1 cellular context compared by ENCODE assay signal in the genomic region with DNA sequence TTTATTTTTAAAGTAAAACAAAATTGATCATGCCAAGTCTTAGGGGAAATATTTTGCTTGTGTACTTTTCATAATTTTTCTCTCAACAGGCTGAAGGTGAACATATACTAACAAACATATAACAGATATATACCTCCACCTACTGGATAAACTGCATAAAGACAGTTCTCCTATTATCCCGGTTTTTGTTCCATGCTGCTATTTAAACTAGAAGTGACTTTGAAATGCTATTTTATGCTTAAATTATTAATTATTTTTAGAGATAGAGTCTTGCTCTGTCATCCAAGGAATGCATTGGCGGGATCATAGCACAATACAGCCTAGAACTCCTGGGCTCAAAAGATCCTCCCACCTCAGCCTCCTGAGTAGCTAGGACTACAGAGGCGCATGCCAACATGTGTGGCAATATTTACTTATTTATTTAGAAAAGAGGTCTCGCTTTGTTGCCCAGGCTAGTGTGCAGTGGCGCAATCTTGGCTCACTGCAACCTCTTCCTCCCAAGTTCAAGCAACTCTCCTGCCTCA.
TF ChIP-seq lines count a peak whose summit lies in the region.

No MANE protein-coding gene starts in this region.

TF ChIP-seq in HepG2, 621 proteins besides CTCF, POLR2A, EP300 and RAD21 (continued from another document and continues in another):
- TF ChIP-seq, protein P1, sequence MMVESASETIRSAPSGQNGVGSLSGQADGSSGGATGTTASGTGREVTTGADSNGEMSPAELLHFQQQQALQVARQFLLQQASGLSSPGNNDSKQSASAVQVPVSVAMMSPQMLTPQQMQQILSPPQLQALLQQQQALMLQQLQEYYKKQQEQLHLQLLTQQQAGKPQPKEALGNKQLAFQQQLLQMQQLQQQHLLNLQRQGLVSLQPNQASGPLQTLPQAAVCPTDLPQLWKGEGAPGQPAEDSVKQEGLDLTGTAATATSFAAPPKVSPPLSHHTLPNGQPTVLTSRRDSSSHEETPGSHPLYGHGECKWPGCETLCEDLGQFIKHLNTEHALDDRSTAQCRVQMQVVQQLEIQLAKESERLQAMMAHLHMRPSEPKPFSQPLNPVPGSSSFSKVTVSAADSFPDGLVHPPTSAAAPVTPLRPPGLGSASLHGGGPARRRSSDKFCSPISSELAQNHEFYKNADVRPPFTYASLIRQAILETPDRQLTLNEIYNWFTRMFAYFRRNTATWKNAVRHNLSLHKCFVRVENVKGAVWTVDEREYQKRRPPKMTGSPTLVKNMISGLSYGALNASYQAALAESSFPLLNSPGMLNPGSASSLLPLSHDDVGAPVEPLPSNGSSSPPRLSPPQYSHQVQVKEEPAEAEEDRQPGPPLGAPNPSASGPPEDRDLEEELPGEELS (CRISPR knock-in tag; IDR thresholded peaks at IDR 0.05), result peak; percentile 96
- no peak for TF ChIP-seq ZNF737 (CRISPR knock-in tag; IDR thresholded peaks at IDR 0.05; ENCODE audit: borderline replicate concordance)
- TF ChIP-seq HCFC1 (IDR thresholded peaks at IDR 0.05; ENCODE audit: low read depth, low read length), result no peak
- TF ChIP-seq, protein P2, sequence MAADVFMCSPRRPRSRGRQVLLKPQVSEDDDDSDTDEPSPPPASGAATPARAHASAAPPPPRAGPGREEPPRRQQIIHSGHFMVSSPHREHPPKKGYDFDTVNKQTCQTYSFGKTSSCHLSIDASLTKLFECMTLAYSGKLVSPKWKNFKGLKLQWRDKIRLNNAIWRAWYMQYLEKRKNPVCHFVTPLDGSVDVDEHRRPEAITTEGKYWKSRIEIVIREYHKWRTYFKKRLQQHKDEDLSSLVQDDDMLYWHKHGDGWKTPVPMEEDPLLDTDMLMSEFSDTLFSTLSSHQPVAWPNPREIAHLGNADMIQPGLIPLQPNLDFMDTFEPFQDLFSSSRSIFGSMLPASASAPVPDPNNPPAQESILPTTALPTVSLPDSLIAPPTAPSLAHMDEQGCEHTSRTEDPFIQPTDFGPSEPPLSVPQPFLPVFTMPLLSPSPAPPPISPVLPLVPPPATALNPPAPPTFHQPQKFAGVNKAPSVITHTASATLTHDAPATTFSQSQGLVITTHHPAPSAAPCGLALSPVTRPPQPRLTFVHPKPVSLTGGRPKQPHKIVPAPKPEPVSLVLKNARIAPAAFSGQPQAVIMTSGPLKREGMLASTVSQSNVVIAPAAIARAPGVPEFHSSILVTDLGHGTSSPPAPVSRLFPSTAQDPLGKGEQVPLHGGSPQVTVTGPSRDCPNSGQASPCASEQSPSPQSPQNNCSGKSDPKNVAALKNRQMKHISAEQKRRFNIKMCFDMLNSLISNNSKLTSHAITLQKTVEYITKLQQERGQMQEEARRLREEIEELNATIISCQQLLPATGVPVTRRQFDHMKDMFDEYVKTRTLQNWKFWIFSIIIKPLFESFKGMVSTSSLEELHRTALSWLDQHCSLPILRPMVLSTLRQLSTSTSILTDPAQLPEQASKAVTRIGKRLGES (CRISPR knock-in tag; IDR thresholded peaks at IDR 0.05; ENCODE audit: borderline replicate concordance), result no peak
- no peak for TF ChIP-seq MXD4 (CRISPR knock-in tag; IDR thresholded peaks at IDR 0.05)
- TF ChIP-seq ZNF563 (CRISPR knock-in tag; IDR thresholded peaks at IDR 0.05), result no peak
- peak; percentile 48; the same call in 1 of the 2 replicates for TF ChIP-seq ZNF331 (CRISPR knock-in tag; IDR thresholded peaks at IDR 0.05)
- no peak for TF ChIP-seq ZNF253 (CRISPR knock-in tag; IDR thresholded peaks at IDR 0.05; ENCODE audit: borderline replicate concordance)
- TF ChIP-seq, protein P3, sequence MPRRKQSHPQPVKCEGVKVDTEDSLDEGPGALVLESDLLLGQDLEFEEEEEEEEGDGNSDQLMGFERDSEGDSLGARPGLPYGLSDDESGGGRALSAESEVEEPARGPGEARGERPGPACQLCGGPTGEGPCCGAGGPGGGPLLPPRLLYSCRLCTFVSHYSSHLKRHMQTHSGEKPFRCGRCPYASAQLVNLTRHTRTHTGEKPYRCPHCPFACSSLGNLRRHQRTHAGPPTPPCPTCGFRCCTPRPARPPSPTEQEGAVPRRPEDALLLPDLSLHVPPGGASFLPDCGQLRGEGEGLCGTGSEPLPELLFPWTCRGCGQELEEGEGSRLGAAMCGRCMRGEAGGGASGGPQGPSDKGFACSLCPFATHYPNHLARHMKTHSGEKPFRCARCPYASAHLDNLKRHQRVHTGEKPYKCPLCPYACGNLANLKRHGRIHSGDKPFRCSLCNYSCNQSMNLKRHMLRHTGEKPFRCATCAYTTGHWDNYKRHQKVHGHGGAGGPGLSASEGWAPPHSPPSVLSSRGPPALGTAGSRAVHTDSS (CRISPR knock-in tag; conservative IDR thresholded peaks at IDR 0.05), result no peak
- TF ChIP-seq ZNF484 (CRISPR knock-in tag; IDR thresholded peaks at IDR 0.05; ENCODE audit: borderline replicate concordance, low read depth), result no peak
- no peak for TF ChIP-seq ZFP41 (CRISPR knock-in tag; IDR thresholded peaks at IDR 0.05; ENCODE audit: borderline replicate concordance)
- TF ChIP-seq NRL (CRISPR knock-in tag; IDR thresholded peaks at IDR 0.05; ENCODE audit: borderline replicate concordance), result no peak
- TF ChIP-seq, protein P4, sequence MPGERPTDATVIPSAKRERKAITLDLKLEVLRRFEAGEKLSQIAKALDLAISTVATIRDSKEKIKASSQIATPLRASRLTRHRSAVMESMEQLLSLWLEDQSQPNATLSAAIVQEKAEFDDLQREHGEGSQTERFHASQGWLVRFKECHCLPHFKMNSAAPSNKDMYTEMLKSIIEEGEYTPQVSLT (CRISPR knock-in tag; IDR thresholded peaks at IDR 0.05; ENCODE audit: borderline replicate concordance, low read depth), result no peak
- TF ChIP-seq, protein P5, sequence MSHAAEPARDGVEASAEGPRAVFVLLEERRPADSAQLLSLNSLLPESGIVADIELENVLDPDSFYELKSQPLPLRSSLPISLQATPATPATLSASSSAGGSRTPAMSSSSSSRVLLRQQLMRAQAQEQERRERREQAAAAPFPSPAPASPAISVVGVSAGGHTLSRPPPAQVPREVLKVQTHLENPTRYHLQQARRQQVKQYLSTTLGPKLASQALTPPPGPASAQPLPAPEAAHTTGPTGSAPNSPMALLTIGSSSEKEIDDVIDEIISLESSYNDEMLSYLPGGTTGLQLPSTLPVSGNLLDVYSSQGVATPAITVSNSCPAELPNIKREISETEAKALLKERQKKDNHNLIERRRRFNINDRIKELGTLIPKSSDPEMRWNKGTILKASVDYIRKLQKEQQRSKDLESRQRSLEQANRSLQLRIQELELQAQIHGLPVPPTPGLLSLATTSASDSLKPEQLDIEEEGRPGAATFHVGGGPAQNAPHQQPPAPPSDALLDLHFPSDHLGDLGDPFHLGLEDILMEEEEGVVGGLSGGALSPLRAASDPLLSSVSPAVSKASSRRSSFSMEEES (CRISPR knock-in tag; IDR thresholded peaks at IDR 0.05), result peak; percentile 14; the same call in 1 of the 2 replicates
- no peak for TF ChIP-seq SIX4 (CRISPR knock-in tag; IDR thresholded peaks at IDR 0.05)
- TF ChIP-seq SIN3B (IDR thresholded peaks at IDR 0.05; ENCODE audit: low read length), result no peak
- TF ChIP-seq ZNF263 (CRISPR knock-in tag; IDR thresholded peaks at IDR 0.05), result peak; percentile 46
- TF ChIP-seq TARDBP (CRISPR knock-in tag; IDR thresholded peaks at IDR 0.05), result peak; percentile 82
- TF ChIP-seq ZNF207 (IDR thresholded peaks at IDR 0.05; ENCODE audit: borderline replicate concordance), result no peak
- TF ChIP-seq HIVEP1 (CRISPR knock-in tag; IDR thresholded peaks at IDR 0.05), result no peak
- TF ChIP-seq ZNF660 (CRISPR knock-in tag; IDR thresholded peaks at IDR 0.05; ENCODE audit: borderline replicate concordance, low read depth), result no peak
- TF ChIP-seq ZNF567 (CRISPR knock-in tag; IDR thresholded peaks at IDR 0.05; ENCODE audit: borderline replicate concordance), result no peak
- no peak for TF ChIP-seq SETDB1 (CRISPR knock-in tag; IDR thresholded peaks at IDR 0.05; ENCODE audit: borderline replicate concordance)
- TF ChIP-seq, protein P6, sequence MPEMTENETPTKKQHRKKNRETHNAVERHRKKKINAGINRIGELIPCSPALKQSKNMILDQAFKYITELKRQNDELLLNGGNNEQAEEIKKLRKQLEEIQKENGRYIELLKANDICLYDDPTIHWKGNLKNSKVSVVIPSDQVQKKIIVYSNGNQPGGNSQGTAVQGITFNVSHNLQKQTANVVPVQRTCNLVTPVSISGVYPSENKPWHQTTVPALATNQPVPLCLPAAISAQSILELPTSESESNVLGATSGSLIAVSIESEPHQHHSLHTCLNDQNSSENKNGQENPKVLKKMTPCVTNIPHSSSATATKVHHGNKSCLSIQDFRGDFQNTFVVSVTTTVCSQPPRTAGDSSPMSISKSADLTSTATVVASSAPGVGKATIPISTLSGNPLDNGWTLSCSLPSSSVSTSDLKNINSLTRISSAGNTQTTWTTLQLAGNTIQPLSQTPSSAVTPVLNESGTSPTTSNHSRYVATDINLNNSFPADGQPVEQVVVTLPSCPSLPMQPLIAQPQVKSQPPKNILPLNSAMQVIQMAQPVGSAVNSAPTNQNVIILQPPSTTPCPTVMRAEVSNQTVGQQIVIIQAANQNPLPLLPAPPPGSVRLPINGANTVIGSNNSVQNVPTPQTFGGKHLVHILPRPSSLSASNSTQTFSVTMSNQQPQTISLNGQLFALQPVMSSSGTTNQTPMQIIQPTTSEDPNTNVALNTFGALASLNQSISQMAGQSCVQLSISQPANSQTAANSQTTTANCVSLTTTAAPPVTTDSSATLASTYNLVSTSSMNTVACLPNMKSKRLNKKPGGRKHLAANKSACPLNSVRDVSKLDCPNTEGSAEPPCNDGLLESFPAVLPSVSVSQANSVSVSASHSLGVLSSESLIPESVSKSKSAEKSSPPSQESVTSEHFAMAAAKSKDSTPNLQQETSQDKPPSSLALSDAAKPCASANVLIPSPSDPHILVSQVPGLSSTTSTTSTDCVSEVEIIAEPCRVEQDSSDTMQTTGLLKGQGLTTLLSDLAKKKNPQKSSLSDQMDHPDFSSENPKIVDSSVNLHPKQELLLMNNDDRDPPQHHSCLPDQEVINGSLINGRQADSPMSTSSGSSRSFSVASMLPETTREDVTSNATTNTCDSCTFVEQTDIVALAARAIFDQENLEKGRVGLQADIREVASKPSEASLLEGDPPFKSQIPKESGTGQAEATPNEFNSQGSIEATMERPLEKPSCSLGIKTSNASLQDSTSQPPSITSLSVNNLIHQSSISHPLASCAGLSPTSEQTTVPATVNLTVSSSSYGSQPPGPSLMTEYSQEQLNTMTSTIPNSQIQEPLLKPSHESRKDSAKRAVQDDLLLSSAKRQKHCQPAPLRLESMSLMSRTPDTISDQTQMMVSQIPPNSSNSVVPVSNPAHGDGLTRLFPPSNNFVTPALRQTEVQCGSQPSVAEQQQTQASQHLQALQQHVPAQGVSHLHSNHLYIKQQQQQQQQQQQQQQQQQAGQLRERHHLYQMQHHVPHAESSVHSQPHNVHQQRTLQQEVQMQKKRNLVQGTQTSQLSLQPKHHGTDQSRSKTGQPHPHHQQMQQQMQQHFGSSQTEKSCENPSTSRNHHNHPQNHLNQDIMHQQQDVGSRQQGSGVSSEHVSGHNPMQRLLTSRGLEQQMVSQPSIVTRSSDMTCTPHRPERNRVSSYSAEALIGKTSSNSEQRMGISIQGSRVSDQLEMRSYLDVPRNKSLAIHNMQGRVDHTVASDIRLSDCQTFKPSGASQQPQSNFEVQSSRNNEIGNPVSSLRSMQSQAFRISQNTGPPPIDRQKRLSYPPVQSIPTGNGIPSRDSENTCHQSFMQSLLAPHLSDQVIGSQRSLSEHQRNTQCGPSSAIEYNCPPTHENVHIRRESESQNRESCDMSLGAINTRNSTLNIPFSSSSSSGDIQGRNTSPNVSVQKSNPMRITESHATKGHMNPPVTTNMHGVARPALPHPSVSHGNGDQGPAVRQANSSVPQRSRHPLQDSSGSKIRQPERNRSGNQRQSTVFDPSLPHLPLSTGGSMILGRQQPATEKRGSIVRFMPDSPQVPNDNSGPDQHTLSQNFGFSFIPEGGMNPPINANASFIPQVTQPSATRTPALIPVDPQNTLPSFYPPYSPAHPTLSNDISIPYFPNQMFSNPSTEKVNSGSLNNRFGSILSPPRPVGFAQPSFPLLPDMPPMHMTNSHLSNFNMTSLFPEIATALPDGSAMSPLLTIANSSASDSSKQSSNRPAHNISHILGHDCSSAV (CRISPR knock-in tag; IDR thresholded peaks at IDR 0.05; ENCODE audit: borderline replicate concordance), result no peak
- TF ChIP-seq, protein P7, sequence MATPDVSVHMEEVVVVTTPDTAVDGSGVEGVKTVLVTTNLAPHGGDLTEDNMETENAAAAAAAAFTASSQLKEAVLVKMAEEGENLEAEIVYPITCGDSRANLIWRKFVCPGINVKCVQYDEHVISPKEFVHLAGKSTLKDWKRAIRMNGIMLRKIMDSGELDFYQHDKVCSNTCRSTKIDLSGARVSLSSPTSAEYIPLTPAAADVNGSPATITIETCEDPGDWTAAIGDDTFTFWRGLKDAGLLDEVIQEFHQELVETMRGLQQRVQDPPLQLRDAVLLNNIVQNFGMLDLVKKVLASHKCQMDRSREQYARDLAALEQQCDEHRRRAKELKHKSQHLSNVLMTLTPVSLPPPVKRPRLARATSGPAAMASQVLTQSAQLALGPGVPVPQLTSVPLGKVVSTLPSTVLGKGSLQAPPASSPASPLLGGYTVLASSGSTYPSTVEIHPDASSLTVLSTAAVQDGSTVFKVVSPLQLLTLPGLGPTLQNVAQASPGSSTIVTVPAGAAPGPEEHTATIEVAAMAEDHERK (CRISPR knock-in tag; IDR thresholded peaks at IDR 0.05; ENCODE audit: low read depth), result no peak
- TF ChIP-seq CHD4 (IDR thresholded peaks at IDR 0.05; ENCODE audit: borderline replicate concordance, low read length), result no peak
- TF ChIP-seq ZFP90 (CRISPR knock-in tag; IDR thresholded peaks at IDR 0.05; ENCODE audit: borderline replicate concordance), result no peak
- no peak for TF ChIP-seq NCOR1 (IDR thresholded peaks at IDR 0.05; ENCODE audit: borderline replicate concordance, low read length)
- no peak for TF ChIP-seq ZNF17 (CRISPR knock-in tag; IDR thresholded peaks at IDR 0.05)
- TF ChIP-seq, protein P8, sequence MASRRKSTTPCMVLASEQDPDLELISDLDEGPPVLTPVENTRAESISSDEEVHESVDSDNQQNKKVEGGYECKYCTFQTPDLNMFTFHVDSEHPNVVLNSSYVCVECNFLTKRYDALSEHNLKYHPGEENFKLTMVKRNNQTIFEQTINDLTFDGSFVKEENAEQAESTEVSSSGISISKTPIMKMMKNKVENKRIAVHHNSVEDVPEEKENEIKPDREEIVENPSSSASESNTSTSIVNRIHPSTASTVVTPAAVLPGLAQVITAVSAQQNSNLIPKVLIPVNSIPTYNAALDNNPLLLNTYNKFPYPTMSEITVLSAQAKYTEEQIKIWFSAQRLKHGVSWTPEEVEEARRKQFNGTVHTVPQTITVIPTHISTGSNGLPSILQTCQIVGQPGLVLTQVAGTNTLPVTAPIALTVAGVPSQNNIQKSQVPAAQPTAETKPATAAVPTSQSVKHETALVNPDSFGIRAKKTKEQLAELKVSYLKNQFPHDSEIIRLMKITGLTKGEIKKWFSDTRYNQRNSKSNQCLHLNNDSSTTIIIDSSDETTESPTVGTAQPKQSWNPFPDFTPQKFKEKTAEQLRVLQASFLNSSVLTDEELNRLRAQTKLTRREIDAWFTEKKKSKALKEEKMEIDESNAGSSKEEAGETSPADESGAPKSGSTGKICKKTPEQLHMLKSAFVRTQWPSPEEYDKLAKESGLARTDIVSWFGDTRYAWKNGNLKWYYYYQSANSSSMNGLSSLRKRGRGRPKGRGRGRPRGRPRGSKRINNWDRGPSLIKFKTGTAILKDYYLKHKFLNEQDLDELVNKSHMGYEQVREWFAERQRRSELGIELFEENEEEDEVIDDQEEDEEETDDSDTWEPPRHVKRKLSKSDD (CRISPR knock-in tag; IDR thresholded peaks at IDR 0.05; ENCODE audit: low read depth), result no peak
- TF ChIP-seq ZNF292 (CRISPR knock-in tag; IDR thresholded peaks at IDR 0.05; ENCODE audit: borderline replicate concordance, low read depth), result no peak
- TF ChIP-seq U2AF1 (optimal IDR thresholded peaks at IDR 0.05; ENCODE audit: low read depth, low read length), result no peak
- no peak for TF ChIP-seq GATA4 (IDR thresholded peaks at IDR 0.05; ENCODE audit: borderline replicate concordance, low read depth)
- TF ChIP-seq, protein P9, sequence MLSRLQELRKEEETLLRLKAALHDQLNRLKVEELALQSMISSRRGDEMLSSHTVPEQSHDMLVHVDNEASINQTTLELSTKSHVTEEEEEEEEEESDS (CRISPR knock-in tag; IDR thresholded peaks at IDR 0.05; ENCODE audit: borderline replicate concordance), result no peak
